Comparison of ENCODE assay signal across 10 cellular contexts in the genomic region with DNA sequence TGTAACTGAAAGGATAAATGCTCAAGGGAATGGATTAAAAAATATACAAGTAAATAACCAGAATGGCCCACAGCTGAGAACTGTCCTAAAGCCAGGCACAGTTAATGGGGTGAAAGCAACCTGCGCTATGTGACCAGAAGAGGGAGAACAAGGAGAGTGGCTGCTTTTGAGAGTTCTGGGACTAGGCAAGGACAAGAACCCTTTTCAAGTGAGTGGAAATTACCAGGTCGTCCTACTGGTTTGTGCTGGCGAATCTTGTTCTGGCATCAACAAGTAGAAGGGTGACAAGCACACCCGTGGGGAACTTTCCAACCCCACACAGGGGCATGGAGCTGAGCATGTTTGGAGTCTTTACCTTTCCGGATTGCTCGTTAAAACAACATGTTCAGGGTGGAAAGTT.
A peak's percentile ranks its signal among the peaks of the same experiment; 100 is the strongest.
DNase-seq lines count a peak whose midpoint lies in the region; ATAC-seq and TF ChIP-seq lines count a peak whose summit lies in the region.
"Had no signal": no experiment of that assay in that cellular context is flagged by ENCODE, and none has a peak within 500 bp of the region (broad histone marks: within the 10 kb centered on the region; RNA-seq: fewer than 3 reads in every experiment).

No MANE protein-coding gene starts in this region.

- H3K4me1 ChIP-seq in foreskin keratinocyte = peaks cover 8% of the 10 kb centered on the region
- H3K4me1 ChIP-seq in vagina = peaks cover 5% of the 10 kb centered on the region
- H3K4me1 ChIP-seq in gastrocnemius medialis = peaks cover 12 to 16% of the 10 kb centered on the region in 2 donors

- H3K9me3 ChIP-seq in vagina (no peaks in the 10 kb centered on the region), gastrocnemius medialis (no peaks in the 10 kb centered on the region)

- H3K4me3 ChIP-seq in vagina = no peak overlapping the region
- no peak overlapping the region for H3K4me3 ChIP-seq in gastrocnemius medialis

- DNase-seq in SIG-M5 treated with dmso at 0.1 percent for 504 hours (lab: John Stamatoyannopoulos, UW; ENCODE audit: unreplicated experiment) = peak; percentile 17
- DNase-seq in SIG-M5 (lab: John Stamatoyannopoulos, UW) = no peak
- peak in 1 of 2 donors; percentile 42 for DNase-seq in foreskin keratinocyte
- DNase-seq in vagina (ENCODE audit: extremely low spot score in 2 of 2) = peak in 1 of 2 donors; percentile 85
- no peak for DNase-seq in gastrocnemius medialis
- DNase-seq in epidermal melanocyte (ENCODE audit: insufficient read length, low spot score) = no peak
- DNase-seq: NCI-H510A, right cardiac atrium had no signal

- TF ChIP-seq CTCF in foreskin keratinocyte (conservative IDR thresholded peaks at IDR 0.05) (peak; percentile 72), vagina (IDR thresholded peaks at IDR 0.05) (peak in 1 of 3 experiments; percentile 24), gastrocnemius medialis (IDR thresholded peaks at IDR 0.05 in 4 of 5, conservative IDR thresholded peaks at IDR 0.05 in 1 of 5) (no peak)

- H3K27ac ChIP-seq in angular gyrus (ENCODE audit: low read depth, low read length) (peak overlapping the region; percentile 67), foreskin keratinocyte (no peak overlapping the region), vagina (peak overlapping the region; percentile 75), gastrocnemius medialis (no peak overlapping the region)

- H3K27me3 ChIP-seq in foreskin keratinocyte (no peaks in the 10 kb centered on the region), vagina (no peaks in the 10 kb centered on the region), gastrocnemius medialis (no peaks in the 10 kb centered on the region)

- intact Hi-C loops in vagina (cut with DNase I) = no loop called here
- intact Hi-C loops in gastrocnemius medialis (cut with DNase I; ENCODE audit: low total_unique reads) = no loop called here

- in situ Hi-C loops in gastrocnemius medialis (cut with MboI; ENCODE audit: low sequenced_read_pairs in 4 of 4) = no loop called here

- ATAC-seq in foreskin keratinocyte (peak; percentile 63), gastrocnemius medialis (no peak), HG03432 (IDR thresholded peaks at IDR 0.05; ENCODE audit: unreplicated experiment) (no peak)

- TF ChIP-seq POLR2A in vagina (IDR thresholded peaks at IDR 0.05) (no peak), gastrocnemius medialis (IDR thresholded peaks at IDR 0.05) (no peak)

- H3K36me3 ChIP-seq in vagina (no peaks in the 10 kb centered on the region), gastrocnemius medialis (no peaks in the 10 kb centered on the region)

Comparison
In these comparisons a context has a peak if more than half of its experiments do, and no peak if none do; other contexts are left out.
1. H3K27ac ChIP-seq: peak in angular gyrus (single experiment) and vagina (single experiment); none in foreskin keratinocyte (single experiment) and gastrocnemius medialis (0 of 4).